20 cellular contexts compared by ENCODE assay signal in the genomic region with DNA sequence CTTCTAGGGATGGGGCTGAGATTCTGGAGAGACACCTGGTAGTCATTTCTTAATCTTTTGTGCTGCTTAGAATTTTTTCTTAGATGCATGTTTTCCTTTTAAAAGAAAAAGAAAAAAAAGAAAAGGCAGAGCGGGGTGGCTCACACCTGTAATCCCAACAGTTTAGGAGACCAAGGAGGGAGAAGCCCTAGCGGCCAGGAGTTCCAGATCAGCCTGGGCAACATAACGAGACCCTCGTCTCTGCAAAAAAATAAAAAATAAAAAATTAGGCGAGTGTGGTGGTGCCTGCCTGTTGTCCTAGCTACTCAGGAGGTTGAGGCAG. TPM values are rescaled to one million over a fixed set of nuclear protein-coding genes. Genes with fewer than 3 reads are reported as not detected.
DNase-seq lines count a peak whose midpoint lies in the region; ATAC-seq and TF ChIP-seq lines count a peak whose summit lies in the region.
"Had no signal": no experiment of that assay in that cellular context is flagged by ENCODE, and none has a peak within 500 bp of the region (broad histone marks: within the 10 kb centered on the region; RNA-seq: fewer than 3 reads in every experiment).

No MANE protein-coding gene starts in this region.

- H3K4me1 Mint-ChIP-seq in activated T-cell treated with anti-CD3 and anti-CD28 coated beads, Interleukin-2, amount 50 U/mL, for 4 hours (ENCODE audit: low read depth) = peaks cover 27% of the 10 kb centered on the region
- H3K4me1 Mint-ChIP-seq in brain = peaks cover 31% of the 10 kb centered on the region
- peaks cover 29% of the 10 kb centered on the region in 2 donors for H3K4me1 Mint-ChIP-seq in natural killer cell treated with Interleukin-12 subunit alpha and Interleukin-12 subunit beta and Interleukin-15 and Interleukin-18, amount 100 ng/mL, for 72 hours (ENCODE audit: low read depth in 2 of 2)

- H3K27me3 Mint-ChIP-seq in activated T-cell treated with anti-CD3 and anti-CD28 coated beads, Interleukin-2, amount 50 U/mL, for 4 hours (ENCODE audit: low read depth) = peaks cover 87% of the 10 kb centered on the region
- peaks cover 100% of the 10 kb centered on the region for H3K27me3 Mint-ChIP-seq in brain
- H3K27me3 Mint-ChIP-seq in natural killer cell treated with Interleukin-12 subunit alpha and Interleukin-12 subunit beta and Interleukin-15 and Interleukin-18, amount 100 ng/mL, for 72 hours = peaks cover 46 to 83% of the 10 kb centered on the region in 2 donors

- ATAC-seq in activated T-cell treated with anti-CD3 and anti-CD28 coated beads, Interleukin-2, amount 50 U/mL, for 4 hours = no peak
- no peak for ATAC-seq in natural killer cell treated with Interleukin-12 subunit alpha and Interleukin-12 subunit beta and Interleukin-15 and Interleukin-18, amount 100 ng/mL, for 72 hours
- no peak for ATAC-seq in HG03175 (IDR thresholded peaks at IDR 0.05; ENCODE audit: unreplicated experiment)
- ATAC-seq: K562, Right ventricle myocardium inferior had no signal

- H3K36me3 Mint-ChIP-seq in activated T-cell treated with anti-CD3 and anti-CD28 coated beads, Interleukin-2, amount 50 U/mL, for 4 hours (ENCODE audit: insufficient read depth) = no peaks in the 10 kb centered on the region
- no peaks in the 10 kb centered on the region for H3K36me3 Mint-ChIP-seq in brain
- H3K36me3 Mint-ChIP-seq in natural killer cell treated with Interleukin-12 subunit alpha and Interleukin-12 subunit beta and Interleukin-15 and Interleukin-18, amount 100 ng/mL, for 72 hours = peaks cover 19% of the 10 kb centered on the region
- H3K36me3 Mint-ChIP-seq: CD4-positive, CD25-positive, alpha-beta regulatory T cell had no signal

- H3K27ac Mint-ChIP-seq in brain = no peak overlapping the region
- peak overlapping the region; percentile 75 to 81 for H3K27ac Mint-ChIP-seq in natural killer cell treated with Interleukin-12 subunit alpha and Interleukin-12 subunit beta and Interleukin-15 and Interleukin-18, amount 100 ng/mL, for 72 hours
- H3K27ac Mint-ChIP-seq: CD4-positive, CD25-positive, alpha-beta regulatory T cell; HFFc6 had no signal

- no peaks in the 10 kb centered on the region for H3K9me3 Mint-ChIP-seq in activated T-cell treated with anti-CD3 and anti-CD28 coated beads, Interleukin-2, amount 50 U/mL, for 4 hours
- H3K9me3 Mint-ChIP-seq in brain = peaks cover 0 to 4% (median 0%) of the 10 kb centered on the region in 5 experiments
- H3K9me3 Mint-ChIP-seq in natural killer cell treated with Interleukin-12 subunit alpha and Interleukin-12 subunit beta and Interleukin-15 and Interleukin-18, amount 100 ng/mL, for 72 hours = no peaks in the 10 kb centered on the region
- H3K9me3 Mint-ChIP-seq: HFFc6 had no signal

- TF ChIP-seq CTCF in brain (conservative IDR thresholded peaks at IDR 0.05) = no peak

- H3K4me3 Mint-ChIP-seq in activated T-cell treated with anti-CD3 and anti-CD28 coated beads, Interleukin-2, amount 50 U/mL, for 4 hours = peak overlapping the region; percentile 74
- peak overlapping the region in 4 of 5 experiments; percentile 17 to 89 (median 82) for H3K4me3 Mint-ChIP-seq in brain
- H3K4me3 Mint-ChIP-seq in natural killer cell treated with Interleukin-12 subunit alpha and Interleukin-12 subunit beta and Interleukin-15 and Interleukin-18, amount 100 ng/mL, for 72 hours = peak overlapping the region; percentile 88

- no peak for DNase-seq in activated T-cell treated with anti-CD3 and anti-CD28 coated beads, Interleukin-2, amount 50 U/mL, for 4 hours
- DNase-seq in activated T-cell treated with anti-CD3 and anti-CD28 coated beads for 4 hours (no peak), amniotic stem cell (lab: John Stamatoyannopoulos, UW) (no peak), AML-193 (lab: John Stamatoyannopoulos, UW) (no peak), GM19240 (ENCODE audit: insufficient read length, low spot score) (no peak)
- no peak for DNase-seq in natural killer cell treated with Interleukin-12 subunit alpha and Interleukin-12 subunit beta and Interleukin-15 and Interleukin-18, amount 100 ng/mL, for 72 hours (ENCODE audit: low spot score)
- DNase-seq: CD4-positive, CD25-positive, alpha-beta regulatory T cell; DND-41; GF-D8; GOT3; HFFc6; NCI-H1930; NCI-H2171; NCI-H446 treated with DMSO at 0.1 percent for 48 hours; NCI-H82 had no signal

RNA-seq across cellular contexts. Expression of a gene that starts 10.7 kb away (rescaled TPM):
- total RNA-seq in activated T-cell treated with anti-CD3 and anti-CD28 coated beads, Interleukin-2, amount 50 U/mL, for 4 hours = under 1 TPM in 1 of 3 donors, not detected in 2; 0.11 TPM
- polyA plus RNA-seq in brain (ENCODE audit: insufficient read depth, low read depth, low replicate concordance) = 6.8 TPM
- 10 to 100 TPM in 1 of 2 donors, 1 to 10 TPM in 1; 8.4 to 15.8 TPM for total RNA-seq in natural killer cell treated with Interleukin-12 subunit alpha and Interleukin-12 subunit beta and Interleukin-15 and Interleukin-18, amount 100 ng/mL, for 72 hours
- total RNA-seq: CD4-positive, CD25-positive, alpha-beta regulatory T cell; K562; MCF 10A had no signal
- polyA plus RNA-seq: CD4-positive, CD25-positive, alpha-beta regulatory T cell; K562 had no signal

RNA-seq across cellular contexts. Expression of a gene that starts 46.0 kb away (rescaled TPM):
- total RNA-seq in activated T-cell treated with anti-CD3 and anti-CD28 coated beads, Interleukin-2, amount 50 U/mL, for 4 hours = not detected
- polyA plus RNA-seq in brain (ENCODE audit: insufficient read depth, low read depth, low replicate concordance) = 2.4 TPM
- 1 to 10 TPM; 6.5 to 7.2 TPM for total RNA-seq in natural killer cell treated with Interleukin-12 subunit alpha and Interleukin-12 subunit beta and Interleukin-15 and Interleukin-18, amount 100 ng/mL, for 72 hours
- total RNA-seq: CD4-positive, CD25-positive, alpha-beta regulatory T cell; K562; MCF 10A; Right ventricle myocardium inferior had no signal
- polyA plus RNA-seq: CD4-positive, CD25-positive, alpha-beta regulatory T cell; K562 had no signal

RNA-seq across cellular contexts. Expression of a gene that starts 54.1 kb away (rescaled TPM):
- not detected for total RNA-seq in activated T-cell treated with anti-CD3 and anti-CD28 coated beads, Interleukin-2, amount 50 U/mL, for 4 hours
- polyA plus RNA-seq in brain (ENCODE audit: insufficient read depth, low read depth, low replicate concordance) = 0.39 TPM
- 1 to 10 TPM; 1.1 to 1.8 TPM for total RNA-seq in natural killer cell treated with Interleukin-12 subunit alpha and Interleukin-12 subunit beta and Interleukin-15 and Interleukin-18, amount 100 ng/mL, for 72 hours
- total RNA-seq: CD4-positive, CD25-positive, alpha-beta regulatory T cell; HFFc6; K562; MCF 10A had no signal
- polyA plus RNA-seq: CD4-positive, CD25-positive, alpha-beta regulatory T cell; K562 had no signal

Comparison
In these comparisons a context has a peak if more than half of its experiments do, and no peak if none do; other contexts are left out.
1. H3K27ac Mint-ChIP-seq: peak in natural killer cell treated with Interleukin-12 subunit alpha and Interleukin-12 subunit beta and Interleukin-15 and Interleukin-18, amount 100 ng/mL, for 72 hours (2 of 2); none in brain (0 of 5).
2. RNA of a gene that starts 10.7 kb away (total RNA-seq): 8.4 to 15.8 TPM in natural killer cell treated with Interleukin-12 subunit alpha and Interleukin-12 subunit beta and Interleukin-15 and Interleukin-18, amount 100 ng/mL, for 72 hours; 0.11 TPM in activated T-cell treated with anti-CD3 and anti-CD28 coated beads, Interleukin-2, amount 50 U/mL, for 4 hours; every median in the first group is over 4 times any median in the second.
3. RNA of a gene that starts 46.0 kb away (total RNA-seq): 6.5 to 7.2 TPM in natural killer cell treated with Interleukin-12 subunit alpha and Interleukin-12 subunit beta and Interleukin-15 and Interleukin-18, amount 100 ng/mL, for 72 hours; not detected in activated T-cell treated with anti-CD3 and anti-CD28 coated beads, Interleukin-2, amount 50 U/mL, for 4 hours; every median in the first group is over 4 times any median in the second.
4. Peak in every context shown above with its lines, with median percentiles within 50 percentile points of each other: H3K4me3 Mint-ChIP-seq.